In the genomic region with DNA sequence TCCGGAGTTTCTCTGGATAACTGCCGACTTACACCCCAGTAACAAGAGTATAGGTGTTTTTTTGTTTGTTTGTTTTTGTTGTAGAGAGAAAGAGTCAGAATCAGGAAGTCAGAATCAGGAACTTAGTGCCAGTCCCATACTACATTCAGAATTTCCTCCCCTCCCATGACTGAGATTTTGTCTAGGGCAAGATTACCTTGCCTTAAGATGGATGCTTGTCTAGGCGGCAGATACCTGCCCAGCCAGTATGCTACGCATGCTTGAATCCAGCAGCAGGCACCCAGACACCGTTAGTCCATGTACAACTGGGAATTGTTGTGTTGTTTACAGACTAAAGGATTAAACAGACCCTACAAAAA, we compare ENCODE assay signal across 1 cellular context.
TF ChIP-seq lines count a peak whose summit lies in the region.

No MANE protein-coding gene starts in this region.

TF ChIP-seq in GM23338, 12 proteins besides CTCF, POLR2A, EP300 and RAD21 (continued from another document):
- TF ChIP-seq, protein P1, sequence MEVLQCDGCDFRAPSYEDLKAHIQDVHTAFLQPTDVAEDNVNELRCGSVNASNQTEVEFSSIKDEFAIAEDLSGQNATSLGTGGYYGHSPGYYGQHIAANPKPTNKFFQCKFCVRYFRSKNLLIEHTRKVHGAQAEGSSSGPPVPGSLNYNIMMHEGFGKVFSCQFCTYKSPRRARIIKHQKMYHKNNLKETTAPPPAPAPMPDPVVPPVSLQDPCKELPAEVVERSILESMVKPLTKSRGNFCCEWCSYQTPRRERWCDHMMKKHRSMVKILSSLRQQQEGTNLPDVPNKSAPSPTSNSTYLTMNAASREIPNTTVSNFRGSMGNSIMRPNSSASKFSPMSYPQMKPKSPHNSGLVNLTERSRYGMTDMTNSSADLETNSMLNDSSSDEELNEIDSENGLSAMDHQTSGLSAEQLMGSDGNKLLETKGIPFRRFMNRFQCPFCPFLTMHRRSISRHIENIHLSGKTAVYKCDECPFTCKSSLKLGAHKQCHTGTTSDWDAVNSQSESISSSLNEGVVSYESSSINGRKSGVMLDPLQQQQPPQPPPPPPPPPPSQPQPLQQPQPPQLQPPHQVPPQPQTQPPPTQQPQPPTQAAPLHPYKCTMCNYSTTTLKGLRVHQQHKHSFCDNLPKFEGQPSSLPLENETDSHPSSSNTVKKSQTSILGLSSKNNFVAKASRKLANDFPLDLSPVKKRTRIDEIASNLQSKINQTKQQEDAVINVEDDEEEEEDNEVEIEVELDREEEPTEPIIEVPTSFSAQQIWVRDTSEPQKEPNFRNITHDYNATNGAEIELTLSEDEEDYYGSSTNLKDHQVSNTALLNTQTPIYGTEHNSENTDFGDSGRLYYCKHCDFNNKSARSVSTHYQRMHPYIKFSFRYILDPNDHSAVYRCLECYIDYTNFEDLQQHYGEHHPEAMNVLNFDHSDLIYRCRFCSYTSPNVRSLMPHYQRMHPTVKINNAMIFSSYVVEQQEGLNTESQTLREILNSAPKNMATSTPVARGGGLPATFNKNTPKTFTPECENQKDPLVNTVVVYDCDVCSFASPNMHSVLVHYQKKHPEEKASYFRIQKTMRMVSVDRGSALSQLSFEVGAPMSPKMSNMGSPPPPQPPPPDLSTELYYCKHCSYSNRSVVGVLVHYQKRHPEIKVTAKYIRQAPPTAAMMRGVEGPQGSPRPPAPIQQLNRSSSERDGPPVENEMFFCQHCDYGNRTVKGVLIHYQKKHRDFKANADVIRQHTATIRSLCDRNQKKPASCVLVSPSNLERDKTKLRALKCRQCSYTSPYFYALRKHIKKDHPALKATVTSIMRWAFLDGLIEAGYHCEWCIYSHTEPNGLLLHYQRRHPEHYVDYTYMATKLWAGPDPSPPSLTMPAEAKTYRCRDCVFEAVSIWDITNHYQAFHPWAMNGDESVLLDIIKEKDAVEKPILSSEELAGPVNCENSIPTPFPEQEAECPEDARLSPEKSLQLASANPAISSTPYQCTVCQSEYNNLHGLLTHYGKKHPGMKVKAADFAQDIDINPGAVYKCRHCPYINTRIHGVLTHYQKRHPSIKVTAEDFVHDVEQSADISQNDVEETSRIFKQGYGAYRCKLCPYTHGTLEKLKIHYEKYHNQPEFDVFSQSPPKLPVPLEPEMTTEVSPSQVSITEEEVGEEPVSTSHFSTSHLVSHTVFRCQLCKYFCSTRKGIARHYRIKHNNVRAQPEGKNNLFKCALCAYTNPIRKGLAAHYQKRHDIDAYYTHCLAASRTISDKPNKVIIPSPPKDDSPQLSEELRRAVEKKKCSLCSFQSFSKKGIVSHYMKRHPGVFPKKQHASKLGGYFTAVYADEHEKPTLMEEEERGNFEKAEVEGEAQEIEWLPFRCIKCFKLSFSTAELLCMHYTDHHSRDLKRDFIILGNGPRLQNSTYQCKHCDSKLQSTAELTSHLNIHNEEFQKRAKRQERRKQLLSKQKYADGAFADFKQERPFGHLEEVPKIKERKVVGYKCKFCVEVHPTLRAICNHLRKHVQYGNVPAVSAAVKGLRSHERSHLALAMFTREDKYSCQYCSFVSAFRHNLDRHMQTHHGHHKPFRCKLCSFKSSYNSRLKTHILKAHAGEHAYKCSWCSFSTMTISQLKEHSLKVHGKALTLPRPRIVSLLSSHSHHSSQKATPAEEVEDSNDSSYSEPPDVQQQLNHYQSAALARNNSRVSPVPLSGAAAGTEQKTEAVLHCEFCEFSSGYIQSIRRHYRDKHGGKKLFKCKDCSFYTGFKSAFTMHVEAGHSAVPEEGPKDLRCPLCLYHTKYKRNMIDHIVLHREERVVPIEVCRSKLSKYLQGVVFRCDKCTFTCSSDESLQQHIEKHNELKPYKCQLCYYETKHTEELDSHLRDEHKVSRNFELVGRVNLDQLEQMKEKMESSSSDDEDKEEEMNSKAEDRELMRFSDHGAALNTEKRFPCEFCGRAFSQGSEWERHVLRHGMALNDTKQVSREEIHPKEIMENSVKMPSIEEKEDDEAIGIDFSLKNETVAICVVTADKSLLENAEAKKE (CRISPR knock-in tag; IDR thresholded peaks at IDR 0.05) = no peak
- no peak for TF ChIP-seq STAT1 (IDR thresholded peaks at IDR 0.05; ENCODE audit: unreplicated experiment)
- TF ChIP-seq, protein P2, sequence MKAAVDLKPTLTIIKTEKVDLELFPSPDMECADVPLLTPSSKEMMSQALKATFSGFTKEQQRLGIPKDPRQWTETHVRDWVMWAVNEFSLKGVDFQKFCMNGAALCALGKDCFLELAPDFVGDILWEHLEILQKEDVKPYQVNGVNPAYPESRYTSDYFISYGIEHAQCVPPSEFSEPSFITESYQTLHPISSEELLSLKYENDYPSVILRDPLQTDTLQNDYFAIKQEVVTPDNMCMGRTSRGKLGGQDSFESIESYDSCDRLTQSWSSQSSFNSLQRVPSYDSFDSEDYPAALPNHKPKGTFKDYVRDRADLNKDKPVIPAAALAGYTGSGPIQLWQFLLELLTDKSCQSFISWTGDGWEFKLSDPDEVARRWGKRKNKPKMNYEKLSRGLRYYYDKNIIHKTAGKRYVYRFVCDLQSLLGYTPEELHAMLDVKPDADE (IDR thresholded peaks at IDR 0.05) = no peak
- TF ChIP-seq ZNF331 (CRISPR knock-in tag; IDR thresholded peaks at IDR 0.05; ENCODE audit: low read depth) = no peak
- no peak for TF ChIP-seq EZH2 (IDR thresholded peaks at IDR 0.05; ENCODE audit: low read depth, unreplicated experiment)
- TF ChIP-seq EZH2phosphoT487 (IDR thresholded peaks at IDR 0.05; ENCODE audit: unreplicated experiment) = no peak
- TF ChIP-seq ZNF114 (CRISPR knock-in tag; IDR thresholded peaks at IDR 0.05) = no peak
